ENCODE assay signal across 36 cellular contexts in the genomic region with DNA sequence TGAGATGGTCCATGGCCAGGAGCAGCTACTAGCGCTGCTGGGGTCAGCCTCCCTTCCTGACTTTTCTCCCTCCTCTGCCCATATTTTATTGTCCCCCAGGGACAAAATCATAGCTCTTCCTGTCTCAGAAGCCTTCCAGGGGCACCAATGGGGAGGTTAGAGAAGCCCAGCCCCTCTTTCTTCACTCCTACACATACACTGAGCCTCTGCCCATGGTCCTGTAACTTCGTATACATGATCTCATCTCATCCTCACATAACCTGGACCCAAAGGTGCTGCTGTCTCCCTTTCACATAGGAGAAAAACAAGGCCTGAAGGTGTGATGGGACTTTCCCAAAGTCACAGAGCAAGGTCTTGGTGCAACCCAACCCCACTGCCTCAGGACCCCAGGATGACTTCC. TPM values are rescaled to one million over a fixed set of nuclear protein-coding genes. Genes with fewer than 3 reads are reported as not detected.
"Had no signal": no experiment of that assay in that cellular context is flagged by ENCODE, and none has a peak within 500 bp of the region (broad histone marks: within the 10 kb centered on the region; RNA-seq: fewer than 3 reads in every experiment).

No MANE protein-coding gene starts in this region.

- H3K4me1 ChIP-seq: adrenal gland had no signal

- H3K27ac Mint-ChIP-seq: activated B cell treated with CpG ODN at 0.5 μM for 24 hours; activated CD4-positive, alpha-beta memory T cell treated with anti-CD3 and anti-CD28 coated beads for 36 hours; activated CD4-positive, alpha-beta T cell treated with anti-CD3 and anti-CD28 coated beads, Interleukin-2, amount 10 ng/mL, durations not matched to agents 24 days and 14 days; activated CD8-positive, alpha-beta T cell treated with anti-CD3 and anti-CD28 coated beads for 36 hours; activated naive CD4-positive, alpha-beta T cell treated with anti-CD3 and anti-CD28 coated beads for 36 hours; activated naive CD4-positive, alpha-beta T cell treated with anti-CD3 and anti-CD28 coated beads, Interleukin-2, amount 50 U/mL, for 72 hours; activated naive CD8-positive, alpha-beta T cell treated with anti-CD3 and anti-CD28 coated beads for 36 hours; activated T-cell treated with anti-CD3 and anti-CD28 coated beads, Interleukin-2, amount 50 U/mL, for 72 hours; activated T-helper 1 cell treated with anti-CD3 and anti-CD28 coated beads, Interleukin-12 subunit alpha, Interleukin-12 subunit beta, Interleukin-2, Interleukin-4 antibody, amounts not matched to agents 30 ng/mL and 10 ng/mL and 1 ng/mL, durations not matched to agents 14 hours and 24 hours and 36 hours; activated T-helper 17 cell treated with anti-CD3 and anti-CD28 coated beads, Interleukin-2, amount 50 U/mL, for 72 hours; T-helper 1 cell treated with Interleukin-12 subunit alpha and Interleukin-12 subunit beta and Interleukin-4 antibody, amounts not matched to agents 30 μg/mL and 1 μg/mL, for 36 hours; T-helper 2 cell treated with Interferon-gamma antibody and Interleukin-4, amounts not matched to agents 5 μg/mL and 100 μg/mL, for 36 hours had no signal

- H3K36me3 ChIP-seq: adrenal gland, cardiac muscle cell had no signal

- H3K36me3 Mint-ChIP-seq: activated CD4-positive, alpha-beta memory T cell treated with anti-CD3 and anti-CD28 coated beads for 36 hours; activated naive CD4-positive, alpha-beta T cell treated with anti-CD3 and anti-CD28 coated beads, Interleukin-2, amount 50 U/mL, for 72 hours; activated naive CD8-positive, alpha-beta T cell treated with anti-CD3 and anti-CD28 coated beads for 36 hours had no signal

- H3K4me3 ChIP-seq: adrenal gland, body of pancreas, cardiac muscle cell had no signal

- H3K4me1 Mint-ChIP-seq: activated B cell treated with CpG ODN at 0.5 μM for 24 hours; activated CD4-positive, alpha-beta T cell treated with anti-CD3 and anti-CD28 coated beads, Interleukin-2, amount 10 ng/mL, durations not matched to agents 24 days and 14 days; activated naive CD8-positive, alpha-beta T cell treated with anti-CD3 and anti-CD28 coated beads for 36 hours; activated T-helper 17 cell treated with anti-CD3 and anti-CD28 coated beads, Interleukin-2, amount 50 U/mL, for 72 hours; central memory CD8-positive, alpha-beta T cell had no signal

- H3K4me3 Mint-ChIP-seq: activated B cell treated with CpG ODN at 0.5 μM for 24 hours; activated CD4-positive, alpha-beta memory T cell treated with anti-CD3 and anti-CD28 coated beads for 36 hours; activated CD4-positive, alpha-beta T cell treated with anti-CD3 and anti-CD28 coated beads, Interleukin-2, amount 10 ng/mL, durations not matched to agents 24 days and 14 days; activated CD8-positive, alpha-beta T cell treated with anti-CD3 and anti-CD28 coated beads for 36 hours; activated naive CD4-positive, alpha-beta T cell treated with anti-CD3 and anti-CD28 coated beads for 36 hours; activated naive CD8-positive, alpha-beta T cell treated with anti-CD3 and anti-CD28 coated beads for 36 hours; activated T-cell treated with anti-CD3 and anti-CD28 coated beads, Interleukin-2, amount 50 U/mL, for 4 hours; activated T-cell treated with anti-CD3 and anti-CD28 coated beads, Interleukin-2, amount 50 U/mL, for 72 hours; activated T-helper 1 cell treated with anti-CD3 and anti-CD28 coated beads, Interleukin-12 subunit alpha, Interleukin-12 subunit beta, Interleukin-2, Interleukin-4 antibody, amounts not matched to agents 30 ng/mL and 10 ng/mL and 1 ng/mL, durations not matched to agents 14 hours and 24 hours and 36 hours; activated T-helper 17 cell treated with anti-CD3 and anti-CD28 coated beads, Interleukin-2, amount 50 U/mL, for 72 hours; central memory CD8-positive, alpha-beta T cell; T-helper 1 cell treated with Interleukin-12 subunit alpha and Interleukin-12 subunit beta and Interleukin-4 antibody, amounts not matched to agents 30 μg/mL and 1 μg/mL, for 36 hours; T-helper 2 cell treated with Interferon-gamma antibody and Interleukin-4, amounts not matched to agents 5 μg/mL and 100 μg/mL, for 36 hours had no signal

- H3K9me3 Mint-ChIP-seq: activated B cell treated with CpG ODN at 0.5 μM for 24 hours; activated CD4-positive, alpha-beta memory T cell treated with anti-CD3 and anti-CD28 coated beads for 36 hours; activated CD4-positive, alpha-beta T cell treated with anti-CD3 and anti-CD28 coated beads, Interleukin-2, amount 10 ng/mL, durations not matched to agents 24 days and 14 days; activated CD8-positive, alpha-beta T cell treated with anti-CD3 and anti-CD28 coated beads for 36 hours; activated naive CD4-positive, alpha-beta T cell treated with anti-CD3 and anti-CD28 coated beads for 36 hours; activated naive CD4-positive, alpha-beta T cell treated with anti-CD3 and anti-CD28 coated beads, Interleukin-2, amount 50 U/mL, for 72 hours; activated naive CD8-positive, alpha-beta T cell treated with anti-CD3 and anti-CD28 coated beads for 36 hours; activated T-cell treated with anti-CD3 and anti-CD28 coated beads, Interleukin-2, amount 50 U/mL, for 4 hours; activated T-cell treated with anti-CD3 and anti-CD28 coated beads, Interleukin-2, amount 50 U/mL, for 72 hours; activated T-helper 1 cell treated with anti-CD3 and anti-CD28 coated beads, Interleukin-12 subunit alpha, Interleukin-12 subunit beta, Interleukin-2, Interleukin-4 antibody, amounts not matched to agents 30 ng/mL and 10 ng/mL and 1 ng/mL, durations not matched to agents 14 hours and 24 hours and 36 hours; activated T-helper 17 cell treated with anti-CD3 and anti-CD28 coated beads, Interleukin-2, amount 50 U/mL, for 72 hours; T-helper 1 cell treated with Interleukin-12 subunit alpha and Interleukin-12 subunit beta and Interleukin-4 antibody, amounts not matched to agents 30 μg/mL and 1 μg/mL, for 36 hours; T-helper 2 cell treated with Interferon-gamma antibody and Interleukin-4, amounts not matched to agents 5 μg/mL and 100 μg/mL, for 36 hours had no signal

- H3K27ac ChIP-seq: adrenal gland, body of pancreas, cardiac muscle cell, VCaP had no signal

- H3K27me3 ChIP-seq: adrenal gland had no signal

- H3K9me3 ChIP-seq: adrenal gland, body of pancreas had no signal

- DNase-seq: activated B cell treated with CpG ODN at 0.5 μM for 24 hours; activated CD4-positive, alpha-beta memory T cell treated with anti-CD3 and anti-CD28 coated beads for 36 hours; activated CD4-positive, alpha-beta T cell treated with anti-CD3 and anti-CD28 coated beads for 4 hours; activated CD4-positive, alpha-beta T cell treated with anti-CD3 and anti-CD28 coated beads, Interleukin-2, amount 10 ng/mL, durations not matched to agents 24 days and 14 days; activated CD4-positive, alpha-beta T cell treated with anti-CD3 and anti-CD28 coated beads, Interleukin-2, amount 50 U/mL, for 1 hour; activated CD4-positive, alpha-beta T cell treated with anti-CD3 and anti-CD28 coated beads, Interleukin-2, amount 50 U/mL, for 4 hours; activated CD4-positive, CD25-positive, alpha-beta regulatory T cell treated with anti-CD3 and anti-CD28 coated beads, Interleukin-2, amount 50 U/mL, for 72 hours; activated CD8-positive, alpha-beta memory T cell treated with anti-CD3 and anti-CD28 coated beads, Interleukin-2, amount 50 U/mL, for 4 hours; activated CD8-positive, alpha-beta T cell treated with anti-CD3 and anti-CD28 coated beads for 36 hours; activated effector memory CD4-positive, alpha-beta T cell treated with anti-CD3 and anti-CD28 coated beads, Interleukin-2, amount 50 U/mL, for 16 hours; activated gamma-delta T cell treated with Interleukin-2 at 50 U/mL for 16 hours; activated naive CD4-positive, alpha-beta T cell; activated naive CD4-positive, alpha-beta T cell treated with anti-CD3 and anti-CD28 coated beads for 36 hours; activated naive CD4-positive, alpha-beta T cell treated with anti-CD3 and anti-CD28 coated beads, Interleukin-2, amount 50 U/mL, for 16 hours; activated naive CD8-positive, alpha-beta T cell treated with anti-CD3 and anti-CD28 coated beads for 36 hours; activated T-cell treated with anti-CD3 and anti-CD28 coated beads for 4 hours; activated T-cell treated with anti-CD3 and anti-CD28 coated beads, Interleukin-2, amount 50 U/mL, for 1 hour; activated T-cell treated with anti-CD3 and anti-CD28 coated beads, Interleukin-2, amount 50 U/mL, for 4 hours; activated T-cell treated with anti-CD3 and anti-CD28 coated beads, Interleukin-2, amount 50 U/mL, for 72 hours; adrenal gland; amniotic stem cell; aorta; body of pancreas; caudate nucleus; cerebellar nuclear complex; T-helper 2 cell; T-helper 9 cell had no signal

- ATAC-seq: activated CD8-positive, alpha-beta T cell treated with anti-CD3 and anti-CD28 coated beads for 36 hours; activated naive CD4-positive, alpha-beta T cell treated with anti-CD3 and anti-CD28 coated beads, Interleukin-2, amount 50 U/mL, for 72 hours; activated T-cell treated with anti-CD3 and anti-CD28 coated beads, Interleukin-2, amount 50 U/mL, for 4 hours; activated T-cell treated with anti-CD3 and anti-CD28 coated beads, Interleukin-2, amount 50 U/mL, for 72 hours; activated T-helper 17 cell treated with anti-CD3 and anti-CD28 coated beads, Interleukin-2, amount 50 U/mL, for 72 hours; body of pancreas had no signal

RNA-seq across cellular contexts. Expression of a gene that starts 2.5 kb away (rescaled TPM):
- total RNA-seq: activated B cell treated with CpG ODN at 0.5 μM for 24 hours; activated CD4-positive, alpha-beta memory T cell treated with anti-CD3 and anti-CD28 coated beads for 36 hours; activated CD8-positive, alpha-beta memory T cell treated with anti-CD3 and anti-CD28 coated beads for 36 hours; activated CD8-positive, alpha-beta T cell treated with anti-CD3 and anti-CD28 coated beads for 36 hours; activated naive CD4-positive, alpha-beta T cell treated with anti-CD3 and anti-CD28 coated beads for 36 hours; activated naive CD4-positive, alpha-beta T cell treated with anti-CD3 and anti-CD28 coated beads, Interleukin-2, amount 50 U/mL, for 72 hours; activated naive CD8-positive, alpha-beta T cell treated with anti-CD3 and anti-CD28 coated beads for 36 hours; activated T-helper 1 cell treated with anti-CD3 and anti-CD28 coated beads, Interleukin-12 subunit alpha, Interleukin-12 subunit beta, Interleukin-2, Interleukin-4 antibody, amounts not matched to agents 30 ng/mL and 10 ng/mL and 1 ng/mL, durations not matched to agents 14 hours and 24 hours and 36 hours had no signal
